Comparison of ENCODE assay signal across 10 cellular contexts in the genomic region with DNA sequence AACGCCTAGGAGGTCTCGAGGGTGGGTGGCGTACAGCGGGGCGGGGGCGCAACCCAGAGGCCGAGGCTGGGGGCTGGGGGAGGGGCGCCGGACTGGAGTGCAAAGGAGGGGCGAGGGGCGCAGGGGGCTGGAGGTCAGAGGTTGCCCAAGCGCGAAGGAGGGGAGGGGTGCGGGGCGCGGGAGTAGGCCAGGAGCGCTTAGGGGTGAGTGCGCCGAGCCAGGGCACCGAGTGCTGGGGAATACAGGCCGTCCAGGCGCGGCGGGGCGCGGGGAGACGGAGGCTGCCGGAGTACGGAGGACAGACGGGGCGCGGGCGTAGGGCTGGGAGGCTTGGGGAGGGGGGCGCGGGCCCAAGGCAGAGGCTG. TPM values are rescaled to one million over a fixed set of nuclear protein-coding genes. Genes with fewer than 3 reads are reported as not detected.
DNase-seq lines count a peak whose midpoint lies in the region; ATAC-seq, FAIRE-seq and TF ChIP-seq lines count a peak whose summit lies in the region.
"Had no signal": no experiment of that assay in that cellular context is flagged by ENCODE, and none has a peak within 500 bp of the region (broad histone marks: within the 10 kb centered on the region; RNA-seq: fewer than 3 reads in every experiment).

No MANE protein-coding gene starts in this region.

- no peak for FAIRE-seq in small intestine (lab: Jason Lieb, UNC)

- H3K4me3 Mint-ChIP-seq in GM23338, result peak overlapping the region; percentile 66; the same call in 2 of the 3 replicates
- H3K4me3 Mint-ChIP-seq: activated naive CD4-positive, alpha-beta T cell treated with anti-CD3 and anti-CD28 coated beads, Interleukin-2, amount 10 ng/mL, durations not matched to agents 7 days and 5 days had no signal

- peak; percentile 74 for DNase-seq in GM23338 (ENCODE audit: low spot score)
- peak; percentile 17 for DNase-seq in astrocyte of the hippocampus (ENCODE audit: low read depth, low spot score)
- peak; percentile 67 for DNase-seq in islet precursor cell
- no peak for DNase-seq in small intestine
- no peak for DNase-seq in NCI-H2029 (lab: John Stamatoyannopoulos, UW)
- no peak for DNase-seq in stimulated activated CD8-positive, alpha-beta memory T cell treated with anti-CD3 and anti-CD28 coated beads, Interleukin-4, amount 100 ng/mL, for 48 hours
- DNase-seq in adrenal gland, result no peak
- DNase-seq: activated naive CD4-positive, alpha-beta T cell treated with anti-CD3 and anti-CD28 coated beads, Interleukin-2, amount 10 ng/mL, durations not matched to agents 7 days and 5 days; stimulated activated CD4-positive, alpha-beta T cell treated with anti-CD3 and anti-CD28 coated beads, Interleukin-12 subunit alpha, Interleukin-12 subunit beta, amount 100 ng/mL, for 4 hours had no signal

- no peak overlapping the region for H2AFZ ChIP-seq in GM23338

- intact Hi-C loops in adrenal gland (cut with DNase I), result loop anchor here in 1 of 2 donors (10.0 kb wide), 1 partner anchor 184 kb away; no protein-coding TSS in a partner anchor

- H3K36me3 Mint-ChIP-seq in GM23338 (ENCODE audit: low read depth), result peaks cover 29% of the 10 kb centered on the region
- H3K36me3 Mint-ChIP-seq: activated naive CD4-positive, alpha-beta T cell treated with anti-CD3 and anti-CD28 coated beads, Interleukin-2, amount 10 ng/mL, durations not matched to agents 7 days and 5 days had no signal

- H3K9me3 Mint-ChIP-seq in GM23338, result no peaks in the 10 kb centered on the region
- H3K9me3 Mint-ChIP-seq: activated naive CD4-positive, alpha-beta T cell treated with anti-CD3 and anti-CD28 coated beads, Interleukin-2, amount 10 ng/mL, durations not matched to agents 7 days and 5 days had no signal

- H3K4me2 ChIP-seq in GM23338, result peak overlapping the region; percentile 70; the same call in 1 of the 2 replicates

- no peak overlapping the region for H3K27ac Mint-ChIP-seq in GM23338
- H3K27ac Mint-ChIP-seq: activated naive CD4-positive, alpha-beta T cell treated with anti-CD3 and anti-CD28 coated beads, Interleukin-2, amount 10 ng/mL, durations not matched to agents 7 days and 5 days had no signal

- peaks cover 14% of the 10 kb centered on the region for H3K4me1 Mint-ChIP-seq in GM23338
- H3K4me1 Mint-ChIP-seq: activated naive CD4-positive, alpha-beta T cell treated with anti-CD3 and anti-CD28 coated beads, Interleukin-2, amount 10 ng/mL, durations not matched to agents 7 days and 5 days had no signal

- H4K20me1 ChIP-seq in GM23338 (replicated peaks; ENCODE audit: insufficient read depth), result no peaks in the 10 kb centered on the region

- peaks cover 23% of the 10 kb centered on the region for H3K79me2 ChIP-seq in GM23338 (replicated peaks; ENCODE audit: insufficient read depth)

- WGBS in small intestine, 3 donors, result 3 to 5% methylated on average over 24 to 35 of the region's 35 CpGs; no CpG with 5 or more reads in 1 of the 3 donors
- 0 to 2% (median 1%) methylated on average over 2 to 34 of the region's 35 CpGs; no CpG with 5 or more reads in 1 of the 4 donors for WGBS in adrenal gland, 4 donors

- H3K27me3 ChIP-seq in GM23338 (ENCODE audit: insufficient read depth) (no peaks in the 10 kb centered on the region), small intestine (ENCODE audit: control insufficient read depth in 2 of 2, insufficient read depth in 2 of 2, low read length in 2 of 2) (no peaks in the 10 kb centered on the region), adrenal gland (peaks cover 16% of the 10 kb centered on the region)

- TF ChIP-seq POLR2A in adrenal gland (IDR thresholded peaks at IDR 0.05), result no peak

- H3K4me3 ChIP-seq in GM23338, result peak overlapping the region; percentile 57
- peak overlapping the region; percentile 23 to 52 for H3K4me3 ChIP-seq in small intestine (ENCODE audit: low read depth in 1 of 2, low read length in 2 of 2)
- peak overlapping the region in 1 of 4 donors; percentile 49 for H3K4me3 ChIP-seq in adrenal gland

- H3K27me3 Mint-ChIP-seq in GM23338 (ENCODE audit: insufficient read depth, low read depth, poor library complexity), result peaks cover 5% of the 10 kb centered on the region

- ATAC-seq in GM23338 (peak; percentile 79), HG03108 (IDR thresholded peaks at IDR 0.05; ENCODE audit: unreplicated experiment) (no peak)

- H3K36me3 ChIP-seq in GM23338 (ENCODE audit: insufficient read depth), result no peaks in the 10 kb centered on the region
- H3K36me3 ChIP-seq in small intestine (ENCODE audit: control insufficient read depth in 2 of 2, insufficient read depth in 2 of 2, low read length in 2 of 2), result no peaks in the 10 kb centered on the region
- H3K36me3 ChIP-seq in adrenal gland (replicated peaks in 1 of 2), result no peaks in the 10 kb centered on the region

- H3K27ac ChIP-seq in GM23338 (ENCODE audit: low read depth) (no peak overlapping the region), small intestine (ENCODE audit: low read depth in 1 of 2, low read length in 1 of 2) (no peak overlapping the region), adrenal gland (no peak overlapping the region)

- H3K4me1 ChIP-seq in GM23338 (ENCODE audit: insufficient read depth) (no peaks in the 10 kb centered on the region; the same call in 1 of the 2 replicates), small intestine (ENCODE audit: control insufficient read depth in 2 of 2, insufficient read depth in 1 of 2, low read depth in 1 of 2, low read length in 1 of 2) (no peaks in the 10 kb centered on the region), adrenal gland (replicated peaks in 1 of 2) (peaks cover 0 to 4% of the 10 kb centered on the region in 2 donors)

- H3K9me3 ChIP-seq in small intestine (ENCODE audit: control insufficient read depth, low read depth) (no peaks in the 10 kb centered on the region), adrenal gland (replicated peaks in 1 of 3) (no peaks in the 10 kb centered on the region)

- H3K9me2 ChIP-seq in GM23338 (ENCODE audit: insufficient read depth), result no peaks in the 10 kb centered on the region

- TF ChIP-seq CTCF in GM23338 (conservative IDR thresholded peaks at IDR 0.05; ENCODE audit: low read depth in 2 of 2), result no peak
- no peak for TF ChIP-seq CTCF in adrenal gland (IDR thresholded peaks at IDR 0.05)

- no peaks in the 10 kb centered on the region for H3F3A ChIP-seq in GM23338 (replicated peaks; ENCODE audit: low read depth)

TF ChIP-seq in GM23338, 12 proteins besides CTCF, POLR2A, EP300 and RAD21 (continues in another document):
- TF ChIP-seq ZNF114 (CRISPR knock-in tag; IDR thresholded peaks at IDR 0.05) (no peak), JUNB (IDR thresholded peaks at IDR 0.05; ENCODE audit: unreplicated experiment) (no peak), EZH2 (IDR thresholded peaks at IDR 0.05; ENCODE audit: low read depth, unreplicated experiment) (no peak), EZH2phosphoT487 (IDR thresholded peaks at IDR 0.05; ENCODE audit: unreplicated experiment) (no peak), CREB1 (CRISPR knock-in tag; IDR thresholded peaks at IDR 0.05; ENCODE audit: low read depth) (no peak), ZNF331 (CRISPR knock-in tag; IDR thresholded peaks at IDR 0.05; ENCODE audit: low read depth) (no peak), POLR2AphosphoS5 (IDR thresholded peaks at IDR 0.05; ENCODE audit: low read depth) (no peak), NANOG (IDR thresholded peaks at IDR 0.05; ENCODE audit: borderline replicate concordance) (no peak)
- TF ChIP-seq, protein P1, sequence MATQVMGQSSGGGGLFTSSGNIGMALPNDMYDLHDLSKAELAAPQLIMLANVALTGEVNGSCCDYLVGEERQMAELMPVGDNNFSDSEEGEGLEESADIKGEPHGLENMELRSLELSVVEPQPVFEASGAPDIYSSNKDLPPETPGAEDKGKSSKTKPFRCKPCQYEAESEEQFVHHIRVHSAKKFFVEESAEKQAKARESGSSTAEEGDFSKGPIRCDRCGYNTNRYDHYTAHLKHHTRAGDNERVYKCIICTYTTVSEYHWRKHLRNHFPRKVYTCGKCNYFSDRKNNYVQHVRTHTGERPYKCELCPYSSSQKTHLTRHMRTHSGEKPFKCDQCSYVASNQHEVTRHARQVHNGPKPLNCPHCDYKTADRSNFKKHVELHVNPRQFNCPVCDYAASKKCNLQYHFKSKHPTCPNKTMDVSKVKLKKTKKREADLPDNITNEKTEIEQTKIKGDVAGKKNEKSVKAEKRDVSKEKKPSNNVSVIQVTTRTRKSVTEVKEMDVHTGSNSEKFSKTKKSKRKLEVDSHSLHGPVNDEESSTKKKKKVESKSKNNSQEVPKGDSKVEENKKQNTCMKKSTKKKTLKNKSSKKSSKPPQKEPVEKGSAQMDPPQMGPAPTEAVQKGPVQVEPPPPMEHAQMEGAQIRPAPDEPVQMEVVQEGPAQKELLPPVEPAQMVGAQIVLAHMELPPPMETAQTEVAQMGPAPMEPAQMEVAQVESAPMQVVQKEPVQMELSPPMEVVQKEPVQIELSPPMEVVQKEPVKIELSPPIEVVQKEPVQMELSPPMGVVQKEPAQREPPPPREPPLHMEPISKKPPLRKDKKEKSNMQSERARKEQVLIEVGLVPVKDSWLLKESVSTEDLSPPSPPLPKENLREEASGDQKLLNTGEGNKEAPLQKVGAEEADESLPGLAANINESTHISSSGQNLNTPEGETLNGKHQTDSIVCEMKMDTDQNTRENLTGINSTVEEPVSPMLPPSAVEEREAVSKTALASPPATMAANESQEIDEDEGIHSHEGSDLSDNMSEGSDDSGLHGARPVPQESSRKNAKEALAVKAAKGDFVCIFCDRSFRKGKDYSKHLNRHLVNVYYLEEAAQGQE (IDR thresholded peaks at IDR 0.05; ENCODE audit: unreplicated experiment), result no peak

RNA-seq across cellular contexts. Expression of a gene that starts 0.3 kb away (rescaled TPM):
- 47.0 and 63.8 TPM in 2 replicates for total RNA-seq in GM23338 (2014; rRNA removed; shearing (Covaris generic))
- polyA plus RNA-seq in GM23338 (2016; fragmentation: Nextera tagmentation; extraction: Ambion mirVana), result 15.6 and 17.6 TPM in 2 replicates
- 1 to 10 TPM; 1.6 to 6.7 (median 1.8) TPM for polyA plus RNA-seq in small intestine
- 1 to 10 TPM in 6 of 8 donors, under 1 TPM in 2; 0.26 to 4.4 (median 2.3) TPM for total RNA-seq in adrenal gland
- 1 to 10 TPM; 1.4 to 9.7 (median 2.2) TPM for polyA plus RNA-seq in adrenal gland

Comparison
In these comparisons a context has a peak if more than half of its experiments do, and no peak if none do; other contexts are left out.
1. DNase-seq: peak in GM23338 (single experiment), astrocyte of the hippocampus (single experiment) and islet precursor cell (single experiment); none in small intestine (single experiment), NCI-H2029 (single experiment), stimulated activated CD8-positive, alpha-beta memory T cell treated with anti-CD3 and anti-CD28 coated beads, Interleukin-4, amount 100 ng/mL, for 48 hours (single experiment) and adrenal gland (0 of 7).